8 cellular contexts compared by ENCODE assay signal in genomic region chr14:75660630-75661498, GRCh38. TPM values are rescaled to one million over a fixed set of nuclear protein-coding genes. Genes with fewer than 3 reads are reported as not detected.
DNase-seq lines count a peak whose midpoint lies in the region; ATAC-seq and TF ChIP-seq lines count a peak whose summit lies in the region.

ERG28 (minus strand) TSS chr14:75660876; CDS start chr14:75657502, 3,374 bp downstream.
TTLL5 (plus strand) TSS chr14:75661246; CDS start chr14:75663150, 1,904 bp downstream.

- in situ Hi-C loops in GM13976 (cut with MboI; ENCODE audit: low sequenced_read_pairs, unreplicated experiment), result no loop called here

- H3K27ac ChIP-seq in heart right ventricle, result peak within 1 kb of the TSS in 9 of 10 donors; percentile 74 to 93 (median 86)
- H3K27ac ChIP-seq in upper lobe of right lung, result peak within 1 kb of the TSS; percentile 92

- ATAC-seq in HG02870 (IDR thresholded peaks at IDR 0.05; ENCODE audit: unreplicated experiment) (peak; percentile 93), heart right ventricle (peak; percentile 96 to 98 (median 98)), upper lobe of right lung (peak; percentile 97)

- H3K4me1 ChIP-seq in heart right ventricle (peaks cover 0 to 44% (median 14%) of the 10 kb centered on the region in 9 donors), upper lobe of right lung (peaks cover 15% of the 10 kb centered on the region)

- WGBS in heart right ventricle, 2 donors, result 0 to 1% methylated on average over 60 of the region's 60 CpGs

- intact Hi-C loops in T-helper 1 cell treated with Interleukin-12 subunit alpha and Interleukin-12 subunit beta and Interleukin-4 antibody, amounts not matched to agents 30 ng/mL and 1 ng/mL, for 36 hours (cut with micrococcal nuclease), result loop anchor here (1.0 to 10.0 kb wide), 21 partner anchors 48 to 1796 kb away; partner anchors contain the start of genes AHSA1, ALDH6A1, AREL1 and BATF
- intact Hi-C loops in heart right ventricle (cut with DNase I) (no loop called here), posterior cingulate gyrus (cut with DNase I) (no loop called here), upper lobe of right lung (cut with DNase I) (no loop called here)

- DNase-seq in GM13976 (ENCODE audit: low spot score) (peak; percentile 97), NCI-H146 treated with DMSO at 0.1 percent for 48 hours (lab: John Stamatoyannopoulos, UW; ENCODE audit: unreplicated experiment) (peak; percentile 94), amniotic stem cell (lab: John Stamatoyannopoulos, UW) (peak; percentile 99), heart right ventricle (peak; percentile 96 to 97), posterior cingulate gyrus (peak; percentile 95 to 99 (median 98)), upper lobe of right lung (peak; percentile 98)

- no peaks in the 10 kb centered on the region for H3K9me3 ChIP-seq in heart right ventricle
- H3K9me3 ChIP-seq in upper lobe of right lung, result no peaks in the 10 kb centered on the region

- H3K27me3 ChIP-seq in heart right ventricle (no peaks in the 10 kb centered on the region), upper lobe of right lung (no peaks in the 10 kb centered on the region)

- H3K4me3 ChIP-seq in heart right ventricle (peak within 1 kb of the TSS; percentile 66 to 97 (median 89)), upper lobe of right lung (peak within 1 kb of the TSS; percentile 98)

- H3K36me3 ChIP-seq in heart right ventricle (peaks cover 0 to 44% (median 0%) of the 10 kb centered on the region in 9 donors), upper lobe of right lung (peaks cover 13% of the 10 kb centered on the region)

- TF ChIP-seq CTCF in GM13976 (IDR thresholded peaks at IDR 0.05; ENCODE audit: borderline replicate concordance, control extremely low read depth, extremely low read depth, insufficient read depth, missing control alignments) (no peak), heart right ventricle (IDR thresholded peaks at IDR 0.05) (no peak), upper lobe of right lung (IDR thresholded peaks at IDR 0.05) (no peak)

RNA-seq across cellular contexts. Expression of gene ERG28, which starts in this region (rescaled TPM):
- total RNA-seq in T-helper 1 cell treated with Interleukin-12 subunit alpha and Interleukin-12 subunit beta and Interleukin-4 antibody, amounts not matched to agents 30 ng/mL and 1 ng/mL, for 36 hours, result 18.1 and 20.2 TPM in 2 replicates
- total RNA-seq in heart right ventricle (1 to 10 TPM; 6.3 to 8.9 (median 6.8) TPM), upper lobe of right lung (36.1 TPM)
- 10 to 100 TPM; 13.7 to 14.6 TPM for polyA plus RNA-seq in heart right ventricle

RNA-seq across cellular contexts. Expression of gene TTLL5, which starts in this region (rescaled TPM):
- total RNA-seq in T-helper 1 cell treated with Interleukin-12 subunit alpha and Interleukin-12 subunit beta and Interleukin-4 antibody, amounts not matched to agents 30 ng/mL and 1 ng/mL, for 36 hours, result 31.7 and 32.2 TPM in 2 replicates
- total RNA-seq in heart right ventricle (10 to 100 TPM; 14.6 to 24.7 (median 18.5) TPM), upper lobe of right lung (26.0 TPM)
- 1 to 10 TPM; 5.6 to 7.7 TPM for polyA plus RNA-seq in heart right ventricle

Comparison
In these comparisons a context has a peak if more than half of its experiments do, and no peak if none do; other contexts are left out.
1. Peak in every context shown above with its lines: DNase-seq, ATAC-seq, H3K4me3 ChIP-seq and H3K27ac ChIP-seq.